Comparison of ENCODE assay signal across 13 cellular contexts in genomic region chr2:132581917-132582316, GRCh38.
DNase-seq lines count a peak whose midpoint lies in the region; ATAC-seq and TF ChIP-seq lines count a peak whose summit lies in the region.
"Had no signal": no experiment of that assay in that cellular context is flagged by ENCODE, and none has a peak within 500 bp of the region (broad histone marks: within the 10 kb centered on the region; RNA-seq: fewer than 3 reads in every experiment).

No MANE protein-coding gene starts in this region.

- H3K4me3 Mint-ChIP-seq in CD8-positive, alpha-beta memory T cell: no peak overlapping the region

- no peak overlapping the region for H3K9ac ChIP-seq in OCI-LY3 (ENCODE audit: low read length)

- peaks cover 2 to 6% of the 10 kb centered on the region in 2 donors for H3K27me3 Mint-ChIP-seq in CD8-positive, alpha-beta memory T cell

- H3K36me3 ChIP-seq in OCI-LY3 (replicated peaks; ENCODE audit: low read depth, low read length) (no peaks in the 10 kb centered on the region), lower lobe of right lung (no peaks in the 10 kb centered on the region), BE2C (no peaks in the 10 kb centered on the region)
- H3K36me3 ChIP-seq in CD8-positive, alpha-beta memory T cell (ENCODE audit: insufficient read depth, low read length): no peaks in the 10 kb centered on the region
- H3K36me3 ChIP-seq: breast epithelium had no signal

- peak; percentile 35 to 38 for ATAC-seq in lower lobe of right lung
- ATAC-seq: right cardiac atrium had no signal

- no peaks in the 10 kb centered on the region for H3K36me3 Mint-ChIP-seq in CD8-positive, alpha-beta memory T cell

- TF ChIP-seq CTCF in OCI-LY3 (IDR thresholded peaks at IDR 0.05; ENCODE audit: low read depth, low read length) (no peak), lower lobe of right lung (IDR thresholded peaks at IDR 0.05) (no peak), BE2C (IDR thresholded peaks at IDR 0.05; ENCODE audit: low read depth, low read length) (no peak)

- H2AFZ ChIP-seq in OCI-LY3 (ENCODE audit: low read depth, low read length): 0 out of 2 replicates have a peak overlapping the region, but pooled peaks have one; percentile 1

- H3K79me2 ChIP-seq in OCI-LY3 (ENCODE audit: low read length): no peaks in the 10 kb centered on the region

- no peaks in the 10 kb centered on the region; the same call in 1 of the 2 replicates for H3K27me3 ChIP-seq in OCI-LY3 (ENCODE audit: low read depth, low read length)
- no peaks in the 10 kb centered on the region for H3K27me3 ChIP-seq in lower lobe of right lung (ENCODE audit: low read depth)
- H3K27me3 ChIP-seq in CD8-positive, alpha-beta memory T cell (ENCODE audit: insufficient read depth, low read length, poor library complexity, severe bottlenecking): no peaks in the 10 kb centered on the region
- H3K27me3 ChIP-seq in BE2C: no peaks in the 10 kb centered on the region
- H3K27me3 ChIP-seq: breast epithelium, testis had no signal

- DNase-seq in DMS 273 (lab: John Stamatoyannopoulos, UW; ENCODE audit: unreplicated experiment): peak; percentile 55
- DNase-seq in NCI-H1694 treated with DMSO at 0.1 percent for 48 hours (lab: John Stamatoyannopoulos, UW): peak; percentile 53
- DNase-seq in lower lobe of right lung: no peak
- DNase-seq in activated CD4-positive, alpha-beta T cell treated with anti-CD3 and anti-CD28 coated beads for 4 hours: no peak
- no peak for DNase-seq in CD8-positive, alpha-beta memory T cell
- DNase-seq in BE2C: no peak
- no peak for DNase-seq in posterior cingulate gyrus
- DNase-seq: GF-D8, NCI-H446 treated with DMSO at 0.1 percent for 48 hours, right cardiac atrium, testis had no signal

- H3K27ac ChIP-seq in OCI-LY3 (ENCODE audit: low read length): no peak overlapping the region
- H3K27ac ChIP-seq in lower lobe of right lung: no peak overlapping the region
- no peak overlapping the region for H3K27ac ChIP-seq in CD8-positive, alpha-beta memory T cell (ENCODE audit: low read depth, low read length)
- H3K27ac ChIP-seq: testis had no signal

- POLR2A ChIA-PET in CD8-positive, alpha-beta memory T cell (lab: Charles Lee): no interaction called here

- peak overlapping the region; percentile 33; the same call in 1 of the 2 replicates for H3K4me3 ChIP-seq in OCI-LY3 (ENCODE audit: low read length)
- H3K4me3 ChIP-seq in lower lobe of right lung: no peak overlapping the region
- no peak overlapping the region for H3K4me3 ChIP-seq in CD8-positive, alpha-beta memory T cell (ENCODE audit: low read length)
- H3K4me3 ChIP-seq in BE2C (ENCODE audit: low read depth, low read length): no peak overlapping the region
- H3K4me3 ChIP-seq: breast epithelium, testis had no signal

- H3K9me3 Mint-ChIP-seq in CD8-positive, alpha-beta memory T cell: peaks cover 0 to 5% (median 0%) of the 10 kb centered on the region in 5 donors

- intact Hi-C loops in lower lobe of right lung (cut with DNase I): no loop called here
- intact Hi-C loops in posterior cingulate gyrus (cut with DNase I): no loop called here

- peaks cover 32% of the 10 kb centered on the region for H3K4me1 ChIP-seq in OCI-LY3 (ENCODE audit: low read length)
- H3K4me1 ChIP-seq in lower lobe of right lung: peaks cover 6% of the 10 kb centered on the region
- H3K4me1 ChIP-seq in CD8-positive, alpha-beta memory T cell (ENCODE audit: insufficient read depth, low read length): no peaks in the 10 kb centered on the region
- H3K4me1 ChIP-seq in BE2C: no peaks in the 10 kb centered on the region
- H3K4me1 ChIP-seq: breast epithelium, testis had no signal

- CTCF ChIA-PET in CD8-positive, alpha-beta memory T cell (lab: Charles Lee): no interaction called here

- H3K4me2 ChIP-seq in OCI-LY3 (ENCODE audit: low read length): peak overlapping the region; percentile 47

- no peaks in the 10 kb centered on the region for H3K4me1 Mint-ChIP-seq in CD8-positive, alpha-beta memory T cell

- no peaks in the 10 kb centered on the region for H4K20me1 ChIP-seq in OCI-LY3 (ENCODE audit: insufficient read depth, low read length)

- H3K27ac Mint-ChIP-seq in CD8-positive, alpha-beta memory T cell: no peak overlapping the region

- no peaks in the 10 kb centered on the region for H3K9me3 ChIP-seq in OCI-LY3 (ENCODE audit: insufficient read depth, low read length)
- H3K9me3 ChIP-seq in lower lobe of right lung: no peaks in the 10 kb centered on the region
- H3K9me3 ChIP-seq in CD8-positive, alpha-beta memory T cell (ENCODE audit: low read length): no peaks in the 10 kb centered on the region
- H3K9me3 ChIP-seq in BE2C: no peaks in the 10 kb centered on the region
- H3K9me3 ChIP-seq: breast epithelium, testis had no signal

Comparison
In these comparisons a context has a peak if more than half of its experiments do, and no peak if none do; other contexts are left out.
1. DNase-seq: peak in DMS 273 (single experiment) and NCI-H1694 treated with DMSO at 0.1 percent for 48 hours (single experiment); none in lower lobe of right lung (single experiment), activated CD4-positive, alpha-beta T cell treated with anti-CD3 and anti-CD28 coated beads for 4 hours (0 of 2), CD8-positive, alpha-beta memory T cell (0 of 5), BE2C (single experiment) and posterior cingulate gyrus (0 of 10).